Comparison of ENCODE assay signal across 20 cellular contexts in genomic region chr1:5988596-5989285, GRCh38. TPM values are rescaled to one million over a fixed set of nuclear protein-coding genes. Genes with fewer than 3 reads are reported as not detected.
DNase-seq lines count a peak whose midpoint lies in the region; ATAC-seq and TF ChIP-seq lines count a peak whose summit lies in the region.
"Had no signal": no experiment of that assay in that cellular context is flagged by ENCODE, and none has a peak within 500 bp of the region (broad histone marks: within the 10 kb centered on the region; RNA-seq: fewer than 3 reads in every experiment).

No MANE protein-coding gene starts in this region.

- intact Hi-C loops in Right ventricle myocardium inferior (cut with DNase I) = no loop called here
- intact Hi-C loops in left cardiac atrium (cut with DNase I) = no loop called here
- intact Hi-C loops in upper lobe of right lung (cut with DNase I) = no loop called here

- 0 out of 2 replicates have a peak overlapping the region, but pooled peaks have one; percentile 8 for H3K27ac ChIP-seq in RWPE1
- no peak overlapping the region for H3K27ac ChIP-seq in upper lobe of right lung
- H3K27ac ChIP-seq: C4-2B had no signal

- H3K27me3 ChIP-seq in upper lobe of right lung = no peaks in the 10 kb centered on the region

- CTCF ChIA-PET in RWPE1 (lab: Yijun Ruan, JAX) = no interaction called here

- DNase-seq in Right ventricle myocardium inferior (ENCODE audit: missing footprints) = peak; percentile 30
- DNase-seq in left cardiac atrium = no peak
- DNase-seq in RWPE1 (ENCODE audit: low spot score) = no peak
- peak; percentile 62 for DNase-seq in upper lobe of right lung
- no peak for DNase-seq in NCI-H128 (lab: John Stamatoyannopoulos, UW; ENCODE audit: unreplicated experiment)
- DNase-seq in GM19240 (ENCODE audit: insufficient read length, low spot score) = no peak
- no peak for DNase-seq in amygdala (lab: John Stamatoyannopoulos, UW)
- DNase-seq: AML-193, DMS53, GDM1, KG1, NCI-H1105 treated with DMSO at 0.1 percent for 48 hours, NCI-H1694, NCI-H2081 treated with DMSO at 0.1 percent for 48 hours, NCI-H2171 treated with DMSO at 0.1 percent for 48 hours, NCI-H524 treated with DMSO at 0.1 percent for 48 hours, NCI-H82 had no signal

- H3K9me3 ChIP-seq in upper lobe of right lung = no peaks in the 10 kb centered on the region

- POLR2A ChIA-PET in RWPE1 (lab: Yijun Ruan, JAX; ENCODE audit: low non-redundant PET) = no interaction called here

- TF ChIP-seq CTCF in RWPE1 (conservative IDR thresholded peaks at IDR 0.05; ENCODE audit: low read depth) (no peak), nephron (IDR thresholded peaks at IDR 0.05; ENCODE audit: unreplicated experiment in 3 of 3) (no peak), upper lobe of right lung (IDR thresholded peaks at IDR 0.05) (no peak)

- peaks cover 18% of the 10 kb centered on the region for H3K27me3 Mint-ChIP-seq in nephron (ENCODE audit: low read depth)

- peaks cover 2% of the 10 kb centered on the region for H3K36me3 ChIP-seq in upper lobe of right lung

- H3K9me3 Mint-ChIP-seq in nephron = no peaks in the 10 kb centered on the region

- peak overlapping the region; percentile 6 to 59 (median 32) for H3K4me3 Mint-ChIP-seq in nephron

- ATAC-seq in Right ventricle myocardium inferior = no peak
- ATAC-seq in left cardiac atrium = no peak
- no peak for ATAC-seq in upper lobe of right lung
- ATAC-seq: Panc1 had no signal

- H3K36me3 Mint-ChIP-seq in nephron (ENCODE audit: low read depth) = no peaks in the 10 kb centered on the region

- no peak overlapping the region for H3K27ac Mint-ChIP-seq in nephron

- H3K4me1 ChIP-seq in upper lobe of right lung = peaks cover 9% of the 10 kb centered on the region

- H3K4me1 Mint-ChIP-seq in nephron = peaks cover 15% of the 10 kb centered on the region

- no peak overlapping the region for H3K4me3 ChIP-seq in upper lobe of right lung

RNA-seq across cellular contexts. Expression of gene NPHP4, which starts 3.5 kb away (rescaled TPM):
- total RNA-seq in Right ventricle myocardium inferior = 4.8 TPM
- total RNA-seq in left cardiac atrium = 1 to 10 TPM; 5.1 to 7.3 TPM
- total RNA-seq in upper lobe of right lung = 14.6 TPM

RNA-seq across cellular contexts. Expression of gene KCNAB2, which starts 56.9 kb away (rescaled TPM):
- total RNA-seq in Right ventricle myocardium inferior = 21.0 TPM
- total RNA-seq in left cardiac atrium = 10 to 100 TPM; 13.2 to 14.7 TPM
- total RNA-seq in upper lobe of right lung = 60.4 TPM

Comparison
In these comparisons a context has a peak if more than half of its experiments do, and no peak if none do; other contexts are left out.
1. DNase-seq: peak in Right ventricle myocardium inferior (single experiment) and upper lobe of right lung (single experiment); none in left cardiac atrium (single experiment), RWPE1 (single experiment), NCI-H128 (single experiment), GM19240 (single experiment) and amygdala (0 of 56).